ENCODE assay signal across 16 cellular contexts in genomic region chr6:105832358-105832757, GRCh38.
DNase-seq lines count a peak whose midpoint lies in the region; ATAC-seq and TF ChIP-seq lines count a peak whose summit lies in the region.
"Had no signal": no experiment of that assay in that cellular context is flagged by ENCODE, and none has a peak within 500 bp of the region (broad histone marks: within the 10 kb centered on the region; RNA-seq: fewer than 3 reads in every experiment).

No MANE protein-coding gene starts in this region.

- no peak for TF ChIP-seq CTCF in AG10803 (conservative IDR thresholded peaks at IDR 0.05; ENCODE audit: low read length)

- intact Hi-C loops in posterior cingulate gyrus (cut with DNase I), result no loop called here

- peak; percentile 55 for DNase-seq in AG10803 (ENCODE audit: low read depth)
- peak; percentile 83 for DNase-seq in MV-4-11 (lab: John Stamatoyannopoulos, UW)
- DNase-seq in SKM-1 treated with dmso at 0.1 percent for 144 hours (lab: John Stamatoyannopoulos, UW; ENCODE audit: unreplicated experiment), result peak; percentile 90
- peak; percentile 42 for DNase-seq in iris pigment epithelial cell (ENCODE audit: low read depth)
- no peak for DNase-seq in KG1 (lab: John Stamatoyannopoulos, UW)
- no peak for DNase-seq in NCI-H774 (lab: John Stamatoyannopoulos, UW)
- DNase-seq in posterior cingulate gyrus, result no peak
- DNase-seq: activated B cell treated with CpG ODN at 0.5 μM for 24 hours; activated effector memory CD4-positive, alpha-beta T cell treated with anti-CD3 and anti-CD28 coated beads, Interleukin-2, amount 50 U/mL, for 16 hours; CD8-positive, alpha-beta memory T cell; NCI-H1694 treated with DMSO at 0.1 percent for 48 hours; NCI-H446; ovary had no signal

- ATAC-seq in GM19023 (IDR thresholded peaks at IDR 0.05; ENCODE audit: unreplicated experiment), result no peak
- ATAC-seq: left lobe of liver had no signal

- H3K4me3 ChIP-seq in AG10803 (ENCODE audit: low read length), result no peak overlapping the region
- H3K4me3 ChIP-seq: ascending aorta, ovary had no signal

Comparison
In these comparisons a context has a peak if more than half of its experiments do, and no peak if none do; other contexts are left out.
1. DNase-seq: peak in AG10803 (single experiment), MV-4-11 (single experiment), SKM-1 treated with dmso at 0.1 percent for 144 hours (single experiment) and iris pigment epithelial cell (single experiment); none in KG1 (single experiment), NCI-H774 (single experiment) and posterior cingulate gyrus (0 of 10).